In genomic region chr18:43001821-43002220, GRCh38 we compare ENCODE assay signal across 22 cellular contexts.
A peak's percentile ranks its signal among the peaks of the same experiment; 100 is the strongest.
DNase-seq lines count a peak whose midpoint lies in the region; ATAC-seq and TF ChIP-seq lines count a peak whose summit lies in the region.
"Had no signal": no experiment of that assay in that cellular context is flagged by ENCODE, and none has a peak within 500 bp of the region (broad histone marks: within the 10 kb centered on the region; RNA-seq: fewer than 3 reads in every experiment).

No MANE protein-coding gene starts in this region.

- no peaks in the 10 kb centered on the region for H3K4me1 ChIP-seq in left ventricle myocardium inferior

- no peak overlapping the region for H3K27ac ChIP-seq in left ventricle myocardium inferior (replicated peaks)
- H3K27ac ChIP-seq: C4-2B, PC-9, RWPE1, SK-N-MC had no signal

- in situ Hi-C loops in astrocyte of the spinal cord (cut with HindIII; ENCODE audit: low sequenced_read_pairs) = no loop called here

- no peak overlapping the region for H3K4me3 ChIP-seq in MG63
- no peak overlapping the region for H3K4me3 ChIP-seq in astrocyte of the spinal cord (ENCODE audit: low read depth, low read length)
- no peak overlapping the region for H3K4me3 ChIP-seq in left ventricle myocardium inferior
- H3K4me3 ChIP-seq: PC-9, SK-N-MC had no signal

- ATAC-seq in GM18511 (IDR thresholded peaks at IDR 0.05; ENCODE audit: unreplicated experiment) = no peak

- H3K9me3 ChIP-seq in MG63 = no peaks in the 10 kb centered on the region
- H3K9me3 ChIP-seq in left ventricle myocardium inferior (replicated peaks) = no peaks in the 10 kb centered on the region

- TF ChIP-seq CTCF in astrocyte of the spinal cord (IDR thresholded peaks at IDR 0.05; ENCODE audit: low read depth, low read length) (no peak), left ventricle myocardium inferior (IDR thresholded peaks at IDR 0.05; ENCODE audit: borderline replicate concordance) (no peak)

- peak; percentile 9 for DNase-seq in HCEC 1CT
- DNase-seq in MG63 = peak; percentile 19
- DNase-seq in astrocyte of the spinal cord (ENCODE audit: low read depth, low spot score) = peak; percentile 1
- DNase-seq in kidney tubule cell (ENCODE audit: low spot score) = peak; percentile 18
- DNase-seq in NCI-H1436 (lab: John Stamatoyannopoulos, UW) = no peak
- no peak for DNase-seq in DMS114 treated with DMSO at 0.1 percent for 48 hours (lab: John Stamatoyannopoulos, UW; ENCODE audit: unreplicated experiment)
- DNase-seq in left ventricle myocardium inferior = no peak
- DNase-seq: CD8-positive, alpha-beta memory T cell; DMS53; GDM1; H7; HFFc6; NCI-H1417; NCI-H187; NCI-H510A; PC-9; SHP77 treated with DMSO at 0.1 percent for 48 hours; SW 1271 had no signal

- H3K36me3 ChIP-seq in MG63 = no peaks in the 10 kb centered on the region
- no peaks in the 10 kb centered on the region for H3K36me3 ChIP-seq in left ventricle myocardium inferior

- no peaks in the 10 kb centered on the region for H3K27me3 ChIP-seq in MG63
- H3K27me3 ChIP-seq in left ventricle myocardium inferior (ENCODE audit: low read depth) = no peaks in the 10 kb centered on the region

- intact Hi-C loops in left ventricle myocardium inferior (cut with micrococcal nuclease) = no loop called here

Comparison
In these comparisons a context has a peak if more than half of its experiments do, and no peak if none do; other contexts are left out.
1. DNase-seq: peak in HCEC 1CT (single experiment), MG63 (single experiment), astrocyte of the spinal cord (single experiment) and kidney tubule cell (single experiment); none in NCI-H1436 (single experiment), DMS114 treated with DMSO at 0.1 percent for 48 hours (single experiment) and left ventricle myocardium inferior (single experiment).